In the genomic region with DNA sequence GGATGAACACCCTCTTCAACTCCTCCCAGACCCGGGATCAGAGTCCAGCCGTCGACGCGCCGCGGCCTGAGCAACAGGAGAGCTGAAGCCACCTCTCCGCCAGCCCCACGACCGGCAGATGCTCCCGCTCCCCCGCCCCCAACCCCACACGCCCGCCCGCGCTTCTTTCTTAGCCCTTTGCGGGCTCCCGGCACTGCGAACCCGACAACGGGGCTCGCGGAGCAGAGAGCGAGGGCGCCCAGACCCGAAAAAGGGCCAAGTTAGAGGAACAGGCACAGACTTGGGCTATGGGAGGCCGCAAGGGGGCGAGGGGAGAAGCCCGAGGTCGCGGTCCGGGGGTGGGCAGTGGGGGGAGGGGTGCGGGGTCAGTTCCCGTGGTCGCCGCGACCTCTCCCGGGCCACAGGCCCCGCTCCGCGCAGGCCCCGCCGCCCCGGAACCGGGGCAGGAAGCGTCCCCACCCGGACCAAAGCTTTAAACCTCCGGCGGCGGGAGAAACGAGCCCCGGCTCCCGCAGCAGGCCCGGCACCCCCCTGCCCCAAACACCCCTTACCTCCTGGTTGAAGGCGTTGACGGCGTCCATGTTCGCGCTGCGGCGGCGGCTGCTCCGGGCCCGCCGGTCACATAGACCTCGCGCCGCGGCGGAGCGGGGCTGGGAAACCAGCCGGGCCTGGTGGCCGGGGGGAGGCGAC, we compare ENCODE assay signal across 8 cellular contexts. TPM values are rescaled to one million over a fixed set of nuclear protein-coding genes. Genes with fewer than 3 reads are reported as not detected.
DNase-seq lines count a peak whose midpoint lies in the region; ATAC-seq and TF ChIP-seq lines count a peak whose summit lies in the region.

No MANE protein-coding gene starts in this region.

- H3K27ac Mint-ChIP-seq in activated CD4-positive, alpha-beta T cell treated with anti-CD3 and anti-CD28 coated beads, Interleukin-2, amount 10 ng/mL, durations not matched to agents 7 days and 5 days: peak overlapping the region; percentile 88

- H3K36me3 ChIP-seq in KMS-11 (ENCODE audit: insufficient read depth): no peaks in the 10 kb centered on the region

- H3K36me3 Mint-ChIP-seq in activated CD4-positive, alpha-beta T cell treated with anti-CD3 and anti-CD28 coated beads, Interleukin-2, amount 10 ng/mL, durations not matched to agents 7 days and 5 days (ENCODE audit: low read depth): peaks cover 7% of the 10 kb centered on the region

- 0 out of 2 replicates have a peak, but pooled peaks have one; percentile 19 for TF ChIP-seq CTCF in KMS-11 (conservative IDR thresholded peaks at IDR 0.05; ENCODE audit: low read depth, low read length)

- H3K4me3 Mint-ChIP-seq in activated CD4-positive, alpha-beta T cell treated with anti-CD3 and anti-CD28 coated beads, Interleukin-2, amount 10 ng/mL, durations not matched to agents 7 days and 5 days: peak overlapping the region; percentile 86

- peak overlapping the region; percentile 85 for H3K27ac ChIP-seq in KMS-11

- peak overlapping the region; percentile 79 for H3K4me2 ChIP-seq in KMS-11

- ATAC-seq in GM21528 (IDR thresholded peaks at IDR 0.05; ENCODE audit: low FRiP score, unreplicated experiment): peak; percentile 30

- no peaks in the 10 kb centered on the region for H3K27me3 ChIP-seq in KMS-11 (ENCODE audit: insufficient read depth, low read depth)

- H3K79me2 ChIP-seq in KMS-11 (ENCODE audit: insufficient read depth, low read depth): peaks cover 55% of the 10 kb centered on the region

- CTCF ChIA-PET in activated CD4-positive, alpha-beta T cell treated with anti-CD3 and anti-CD28 coated beads, Interleukin-2, amount 10 ng/mL, durations not matched to agents 7 days and 5 days (lab: Charles Lee): interaction anchor here (0.5 to 0.6 kb wide), 3 partner anchors 121 to 555 kb away, joined by 3 read pairs; no protein-coding TSS in a partner anchor

- H2AFZ ChIP-seq in KMS-11 (ENCODE audit: low read depth): peak overlapping the region; percentile 60; the same call in 1 of the 2 replicates

- no peak overlapping the region for H3K4me3 ChIP-seq in KMS-11 (IDR thresholded peaks at IDR 0.05; ENCODE audit: insufficient read depth, low read depth, low read length)

- H3K9ac ChIP-seq in KMS-11: peak overlapping the region; percentile 87

- H3K9me3 Mint-ChIP-seq in activated CD4-positive, alpha-beta T cell treated with anti-CD3 and anti-CD28 coated beads, Interleukin-2, amount 10 ng/mL, durations not matched to agents 7 days and 5 days: no peaks in the 10 kb centered on the region

- peaks cover 45% of the 10 kb centered on the region for H4K20me1 ChIP-seq in KMS-11 (ENCODE audit: insufficient read depth)

- H3K27me3 Mint-ChIP-seq in activated CD4-positive, alpha-beta T cell treated with anti-CD3 and anti-CD28 coated beads, Interleukin-2, amount 10 ng/mL, durations not matched to agents 7 days and 5 days: no peaks in the 10 kb centered on the region

- POLR2A ChIA-PET in activated CD4-positive, alpha-beta T cell treated with anti-CD3 and anti-CD28 coated beads, Interleukin-2, amount 10 ng/mL, durations not matched to agents 7 days and 5 days (lab: Charles Lee): no interaction called here

- peaks cover 6% of the 10 kb centered on the region for H3K4me1 Mint-ChIP-seq in activated CD4-positive, alpha-beta T cell treated with anti-CD3 and anti-CD28 coated beads, Interleukin-2, amount 10 ng/mL, durations not matched to agents 7 days and 5 days

- peaks cover 49% of the 10 kb centered on the region for H3K4me1 ChIP-seq in KMS-11 (ENCODE audit: low read depth, poor library complexity, severe bottlenecking)

- DNase-seq in EH (ENCODE audit: low read depth): peak; percentile 54
- DNase-seq in activated CD4-positive, alpha-beta T cell treated with anti-CD3 and anti-CD28 coated beads, Interleukin-2, amount 10 ng/mL, durations not matched to agents 7 days and 5 days: peak; percentile 55
- peak; percentile 48 for DNase-seq in dermis blood vessel endothelial cell
- DNase-seq in medulla oblongata (ENCODE audit: extremely low spot score): peak; percentile 11
- peak; percentile 32 for DNase-seq in stimulated activated CD8-positive, alpha-beta memory T cell treated with anti-CD3 and anti-CD28 coated beads, Interleukin-15, amount 100 ng/mL, for 4 hours (ENCODE audit: low read depth in 2 of 2)
- DNase-seq in amniotic stem cell (lab: John Stamatoyannopoulos, UW): no peak

RNA-seq across cellular contexts. Expression of gene SCAF4, which starts 0.7 kb away (rescaled TPM):
- 10 to 100 TPM; 55.6 to 64.2 TPM for total RNA-seq in activated CD4-positive, alpha-beta T cell treated with anti-CD3 and anti-CD28 coated beads, Interleukin-2, amount 10 ng/mL, durations not matched to agents 7 days and 5 days
- total RNA-seq in dermis blood vessel endothelial cell: 5.3 and 6.3 TPM in 2 replicates
